In genomic region chr17:27990979-27991378, GRCh38 we compare ENCODE assay signal across 24 cellular contexts.
"Had no signal": no experiment of that assay in that cellular context is flagged by ENCODE, and none has a peak within 500 bp of the region (broad histone marks: within the 10 kb centered on the region; RNA-seq: fewer than 3 reads in every experiment).

No MANE protein-coding gene starts in this region.

- ATAC-seq: activated naive CD4-positive, alpha-beta T cell treated with anti-CD3 and anti-CD28 coated beads, Interleukin-2, amount 50 U/mL, for 72 hours; activated T-cell treated with anti-CD3 and anti-CD28 coated beads, Interleukin-2, amount 50 U/mL, for 72 hours; esophagus mucosa; T-helper 17 cell had no signal

- H3K27me3 ChIP-seq: brain microvascular endothelial cell, colonic mucosa had no signal

- H3K36me3 ChIP-seq: brain microvascular endothelial cell, colonic mucosa had no signal

- H3K4me3 ChIP-seq: colonic mucosa had no signal

- DNase-seq: activated CD4-positive, alpha-beta memory T cell treated with anti-CD3 and anti-CD28 coated beads, Interleukin-2, amount 10 ng/mL, durations not matched to agents 7 days and 5 days; activated CD4-positive, alpha-beta T cell treated with anti-CD3 and anti-CD28 coated beads for 1 hour; activated CD4-positive, alpha-beta T cell treated with anti-CD3 and anti-CD28 coated beads for 4 hours; activated CD4-positive, alpha-beta T cell treated with anti-CD3 and anti-CD28 coated beads, Interleukin-2, amount 10 ng/mL, durations not matched to agents 7 days and 5 days; activated CD4-positive, alpha-beta T cell treated with anti-CD3 and anti-CD28 coated beads, Interleukin-2, amount 50 U/mL, for 4 hours; activated CD8-positive, alpha-beta memory T cell treated with anti-CD3 and anti-CD28 coated beads, Interleukin-2, amount 50 U/mL, for 48 hours; activated gamma-delta T cell; activated naive CD4-positive, alpha-beta T cell; activated naive CD4-positive, alpha-beta T cell treated with anti-CD3 and anti-CD28 coated beads, Interleukin-2, amount 10 ng/mL, durations not matched to agents 7 days and 5 days; activated naive CD8-positive, alpha-beta T cell treated with anti-CD3 and anti-CD28 coated beads, Interleukin-2, amount 10 ng/mL, durations not matched to agents 7 days and 5 days; activated T-cell treated with anti-CD3 and anti-CD28 coated beads for 4 hours; activated T-cell treated with anti-CD3 and anti-CD28 coated beads, Interleukin-2, amount 50 U/mL, for 24 hours; activated T-cell treated with anti-CD3 and anti-CD28 coated beads, Interleukin-2, amount 50 U/mL, for 72 hours; anterior cingulate cortex; brain microvascular endothelial cell; colonic mucosa; effector memory CD4-positive, alpha-beta T cell; endodermal cell; foreskin fibroblast; head of caudate nucleus; T-helper 1 cell; T-helper 17 cell had no signal

- H3K4me1 ChIP-seq: colonic mucosa had no signal

- H3K27ac ChIP-seq: brain microvascular endothelial cell, colonic mucosa had no signal

- H3K9me3 ChIP-seq: colonic mucosa had no signal
